ENCODE assay signal across 24 cellular contexts in the genomic region with DNA sequence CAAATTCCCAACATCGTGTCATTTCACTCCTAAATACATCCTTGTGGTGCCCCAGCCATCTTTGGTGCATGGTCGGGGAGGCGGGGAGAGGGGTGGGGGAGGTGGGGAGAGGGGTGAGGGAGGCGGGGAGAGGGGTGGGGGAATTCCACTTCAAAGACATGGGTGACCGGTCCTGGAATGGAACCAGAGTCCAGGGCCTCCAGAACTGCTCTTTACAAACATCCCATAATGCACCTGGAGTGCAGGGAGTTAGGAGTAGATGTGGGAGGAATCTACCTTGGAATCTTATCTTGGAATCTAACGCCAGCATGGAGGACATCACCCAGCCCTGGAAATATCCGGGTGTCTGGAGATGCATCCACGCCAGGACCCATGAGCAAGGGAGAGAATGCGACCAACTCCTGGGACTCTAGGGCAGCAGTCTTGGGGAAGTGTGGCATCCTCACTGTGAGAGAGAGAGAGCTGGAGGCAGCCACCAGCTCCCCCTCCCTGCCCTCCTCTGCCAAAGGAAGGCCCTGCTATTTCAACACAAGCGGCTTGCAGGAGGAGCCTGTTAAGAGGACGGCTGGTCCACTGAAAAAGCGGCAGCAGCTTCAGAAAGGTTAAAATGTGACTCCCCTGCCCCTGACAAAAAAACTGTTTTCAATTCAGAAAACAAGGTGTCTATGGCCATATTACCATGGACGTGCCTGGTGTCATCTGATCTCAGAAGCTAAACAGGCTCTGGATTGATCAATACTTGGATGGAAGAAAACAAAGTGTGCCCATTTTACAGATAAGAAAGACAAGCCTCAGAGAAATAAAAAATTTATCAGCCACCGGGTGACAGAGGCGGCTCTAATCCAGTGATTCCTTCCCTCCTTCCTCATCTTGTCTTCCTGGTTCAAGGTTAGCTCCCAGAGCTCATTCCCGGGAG.
DNase-seq lines count a peak whose midpoint lies in the region; ATAC-seq, FAIRE-seq and TF ChIP-seq lines count a peak whose summit lies in the region.
"Had no signal": no experiment of that assay in that cellular context is flagged by ENCODE, and none has a peak within 500 bp of the region (broad histone marks: within the 10 kb centered on the region; RNA-seq: fewer than 3 reads in every experiment).

No MANE protein-coding gene starts in this region.

- H2BK15ac ChIP-seq in H1 (ENCODE audit: low read length): no peak overlapping the region

- peaks cover 12 to 15% of the 10 kb centered on the region in 2 experiments for H3K9me3 ChIP-seq in H1 (ENCODE audit: insufficient read depth in 2 of 2, low read depth in 1 of 2, low read length in 1 of 2)
- H3K9me3 ChIP-seq: esophagus squamous epithelium, right lobe of liver had no signal

- H3K79me2 ChIP-seq in H1 (ENCODE audit: control insufficient read depth in 1 of 2, insufficient read depth in 2 of 2, low read length in 2 of 2): no peaks in the 10 kb centered on the region

- no peaks in the 10 kb centered on the region for H3K79me1 ChIP-seq in H1 (ENCODE audit: low read depth, low read length)

- H3K14ac ChIP-seq in H1 (ENCODE audit: insufficient read length): no peak overlapping the region

- H2AK5ac ChIP-seq in H1 (ENCODE audit: low read depth, low read length): no peak overlapping the region

- DNase-seq in ACHN: peak; percentile 28
- DNase-seq in HFFc6: no peak
- DNase-seq in H1 (ENCODE audit: low read depth in 1 of 2, low spot score in 2 of 2): no peak
- DNase-seq in activated CD4-positive, alpha-beta T cell treated with anti-CD3 and anti-CD28 coated beads for 4 hours: no peak
- DNase-seq in GF-D8 (lab: John Stamatoyannopoulos, UW): no peak
- DNase-seq: activated CD8-positive, alpha-beta memory T cell treated with anti-CD3 and anti-CD28 coated beads for 24 hours; activated T-cell treated with anti-CD3 and anti-CD28 coated beads, Interleukin-2, amount 50 U/mL, for 48 hours; CD4-positive, alpha-beta memory T cell; DND-41; effector memory CD8-positive, alpha-beta T cell; esophagus squamous epithelium; heart right ventricle; NCI-H1694 treated with DMSO at 0.1 percent for 48 hours; PC-3; right lobe of liver; stimulated activated naive CD4-positive, alpha-beta T cell had no signal

- CTCF ChIA-PET in H1 (lab: Charles Lee; ENCODE audit: partially characterized antibody): interaction anchor here (1.3 to 5.8 kb wide), 4 partner anchors 12 to 264 kb away, joined by 3 to 35 read pairs (median 6); no protein-coding TSS in a partner anchor

- H3K27ac ChIP-seq in H1 (ENCODE audit: low read depth, low read length): no peak overlapping the region
- H3K27ac ChIP-seq: esophagus squamous epithelium, heart right ventricle, right lobe of liver had no signal

- POLR2A ChIA-PET in H1 (lab: Charles Lee; ENCODE audit: partially characterized antibody): interaction anchor here (1.3 kb wide), 1 partner anchor 12 kb away, joined by 5 read pairs; no protein-coding TSS in a partner anchor

- no peak for TF ChIP-seq EP300 in H1 (IDR thresholded peaks at IDR 0.05; ENCODE audit: borderline replicate concordance in 1 of 2, low read depth in 2 of 2, low read length in 2 of 2)

- H3K4me3 Mint-ChIP-seq in HFFc6: 0 out of 2 replicates have a peak overlapping the region, but pooled peaks have one; percentile 8
- H3K4me3 Mint-ChIP-seq in nephron: peak overlapping the region; percentile 53 to 70 (median 56)
- H3K4me3 Mint-ChIP-seq: activated naive CD4-positive, alpha-beta T cell treated with anti-CD3 and anti-CD28 coated beads, Interleukin-2, amount 50 U/mL, for 24 hours; CD4-positive, alpha-beta memory T cell; effector memory CD8-positive, alpha-beta T cell; T-helper 2 cell treated with Interferon-gamma antibody and Interleukin-4, amounts not matched to agents 5 μg/mL and 100 μg/mL, for 36 hours; type B pancreatic cell had no signal

- no peaks in the 10 kb centered on the region for H3K36me3 ChIP-seq in H1 (ENCODE audit: control insufficient read depth in 2 of 4, insufficient read depth in 4 of 4, low read length in 3 of 4)
- H3K36me3 ChIP-seq: esophagus squamous epithelium, heart right ventricle, right lobe of liver had no signal

- peaks cover 16% of the 10 kb centered on the region for H3K4me1 Mint-ChIP-seq in HFFc6 (ENCODE audit: low read depth)
- peaks cover 30% of the 10 kb centered on the region for H3K4me1 Mint-ChIP-seq in nephron
- H3K4me1 Mint-ChIP-seq: activated naive CD4-positive, alpha-beta T cell treated with anti-CD3 and anti-CD28 coated beads, Interleukin-2, amount 50 U/mL, for 24 hours; CD4-positive, alpha-beta memory T cell had no signal

- no peak for FAIRE-seq in H1 (lab: Jason Lieb, UNC)
- FAIRE-seq: H54 had no signal

- no peak overlapping the region for H3K4ac ChIP-seq in H1 (replicated peaks; ENCODE audit: insufficient read length, low read depth, low read length)

- H2AFZ ChIP-seq in H1 (ENCODE audit: low read length): no peak overlapping the region; the same call in 1 of the 2 replicates

- no peak overlapping the region for H3K4me2 ChIP-seq in H1 (ENCODE audit: insufficient read depth in 1 of 2, low read depth in 2 of 2, low read length in 2 of 2)

- no peaks in the 10 kb centered on the region; the same call in 1 of the 2 replicates for H3K36me3 Mint-ChIP-seq in HFFc6 (ENCODE audit: low read depth)
- H3K36me3 Mint-ChIP-seq in nephron (ENCODE audit: low read depth): peaks cover 5% of the 10 kb centered on the region
- H3K36me3 Mint-ChIP-seq: activated naive CD4-positive, alpha-beta T cell treated with anti-CD3 and anti-CD28 coated beads, Interleukin-2, amount 50 U/mL, for 24 hours had no signal

- H3K23ac ChIP-seq in H1 (ENCODE audit: insufficient read length): no peak overlapping the region

- H3K9me3 Mint-ChIP-seq in HFFc6 (no peaks in the 10 kb centered on the region), nephron (peaks cover 17% of the 10 kb centered on the region)

- no peak overlapping the region for H2BK120ac ChIP-seq in H1 (replicated peaks; ENCODE audit: low read depth, low read length)

- no peaks in the 10 kb centered on the region for H4K20me1 ChIP-seq in H1 (replicated peaks in 1 of 2; ENCODE audit: control insufficient read depth in 1 of 2, insufficient read depth in 2 of 2, low read length in 2 of 2)

- H4K5ac ChIP-seq in H1 (ENCODE audit: insufficient read length, low read depth, low read length): no peak overlapping the region

- TF ChIP-seq CTCF in HFFc6 (IDR thresholded peaks at IDR 0.05): no peak
- TF ChIP-seq CTCF in H1 (IDR thresholded peaks at IDR 0.05; ENCODE audit: control extremely low read depth in 1 of 3, insufficient read depth in 1 of 3, low read depth in 1 of 3, low read length in 3 of 3): no peak
- TF ChIP-seq CTCF in nephron (IDR thresholded peaks at IDR 0.05; ENCODE audit: unreplicated experiment in 3 of 3): no peak

- WGBS in H1 (ENCODE audit: extremely low coverage in 1 of 2, insufficient coverage in 1 of 2, insufficient read length in 1 of 2, insufficient replicate concordance in 2 of 2, low coverage in 1 of 2, low lambda C conversion rate in 2 of 2, missing lambda C conversion rate in 1 of 2), 2 experiments: 88% methylated on average over 15 of the region's 16 CpGs; no CpG with 5 or more reads in 1 of the 2 experiments

- in situ Hi-C loops in ACHN (cut with HindIII; ENCODE audit: low pct_ligation_motif_present, low pct_unique_long_range_greater_than_20kb, low sequenced_read_pairs): no loop called here

- no peaks in the 10 kb centered on the region for H3K23me2 ChIP-seq in H1 (ENCODE audit: low read depth, low read length)

- TF ChIP-seq RAD21 in H1 (IDR thresholded peaks at IDR 0.05 in 1 of 2, conservative IDR thresholded peaks at IDR 0.05 in 1 of 2; ENCODE audit: low read depth in 2 of 2, low read length in 2 of 2): no peak

- H2BK5ac ChIP-seq in H1 (ENCODE audit: low read depth, low read length): no peak overlapping the region

- H4K91ac ChIP-seq in H1 (replicated peaks; ENCODE audit: insufficient read length, low read length): no peak overlapping the region

- no peak overlapping the region for H3K9ac ChIP-seq in H1 (replicated peaks in 1 of 4; ENCODE audit: extremely low read depth in 1 of 4, low read depth in 3 of 4, low read length in 3 of 4)

- H3K56ac ChIP-seq in H1 (replicated peaks; ENCODE audit: insufficient read length, low read depth, low read length): no peak overlapping the region

- no peak overlapping the region for H3K18ac ChIP-seq in H1 (ENCODE audit: extremely low read depth, low read length)

- H3K27ac Mint-ChIP-seq in HFFc6 (no peak overlapping the region), nephron (peak overlapping the region; percentile 90 to 93 (median 91))
- H3K27ac Mint-ChIP-seq: activated naive CD4-positive, alpha-beta T cell treated with anti-CD3 and anti-CD28 coated beads, Interleukin-2, amount 50 U/mL, for 24 hours; CD4-positive, alpha-beta memory T cell; effector memory CD8-positive, alpha-beta T cell; T-helper 2 cell treated with Interferon-gamma antibody and Interleukin-4, amounts not matched to agents 5 μg/mL and 100 μg/mL, for 36 hours; type B pancreatic cell had no signal

- H3K4me1 ChIP-seq in H1 (replicated peaks in 1 of 4; ENCODE audit: control insufficient read depth in 3 of 4, insufficient read depth in 4 of 4, low read length in 3 of 4): peaks cover 0 to 11% (median 6%) of the 10 kb centered on the region in 4 experiments; a peak in 5 of 7 replicates
- H3K4me1 ChIP-seq: esophagus squamous epithelium, right lobe of liver had no signal

- ATAC-seq in GM21737 (IDR thresholded peaks at IDR 0.05; ENCODE audit: unreplicated experiment): no peak
- no peak for ATAC-seq in HG03039 (IDR thresholded peaks at IDR 0.05; ENCODE audit: unreplicated experiment)
- ATAC-seq: activated CD4-positive, CD25-positive, alpha-beta regulatory T cell treated with anti-CD3 and anti-CD28 coated beads, Interleukin-2, amount 50 U/mL, for 24 hours; effector memory CD8-positive, alpha-beta T cell; heart right ventricle; PC-3 had no signal

- no peak overlapping the region for H2BK20ac ChIP-seq in H1 (ENCODE audit: low read length)

- TF ChIP-seq POLR2A in H1 (IDR thresholded peaks at IDR 0.05; ENCODE audit: control extremely low read depth in 1 of 2, low read depth in 2 of 2, low read length in 2 of 2): no peak

- no peak overlapping the region for H3K4me3 ChIP-seq in H1 (ENCODE audit: extremely low read depth in 1 of 4, insufficient read depth in 2 of 4, low read depth in 3 of 4, low read length in 4 of 4)
- H3K4me3 ChIP-seq: esophagus squamous epithelium, heart right ventricle, right lobe of liver had no signal

- 0 out of 7 replicates have a peak, but pooled peaks cover 0 to 2% (median 0%) of the 10 kb centered on the region in 4 experiments for H3K27me3 ChIP-seq in H1 (replicated peaks in 1 of 4; ENCODE audit: control insufficient read depth in 3 of 4, extremely low read depth in 1 of 4, insufficient read depth in 3 of 4, low read length in 3 of 4)
- H3K27me3 ChIP-seq: right lobe of liver had no signal

- no peak overlapping the region for H4K8ac ChIP-seq in H1 (ENCODE audit: extremely low read depth, insufficient read depth, low read length)

- H3K27me3 Mint-ChIP-seq in HFFc6 (ENCODE audit: insufficient read depth): peaks cover 1% of the 10 kb centered on the region
- H3K27me3 Mint-ChIP-seq in nephron (ENCODE audit: low read depth): peaks cover 5% of the 10 kb centered on the region
- H3K27me3 Mint-ChIP-seq: type B pancreatic cell had no signal

- no peak overlapping the region for H2BK12ac ChIP-seq in H1 (ENCODE audit: low read depth, low read length)

TF ChIP-seq in H1, 55 proteins besides CTCF, POLR2A, EP300 and RAD21 (continues in another document):
- peak; percentile 72; the same call in 1 of the 2 replicates for TF ChIP-seq KDM1A (IDR thresholded peaks at IDR 0.05; ENCODE audit: borderline replicate concordance, low read length)
